Comparison of ENCODE assay signal across 1 cellular context in the genomic region with DNA sequence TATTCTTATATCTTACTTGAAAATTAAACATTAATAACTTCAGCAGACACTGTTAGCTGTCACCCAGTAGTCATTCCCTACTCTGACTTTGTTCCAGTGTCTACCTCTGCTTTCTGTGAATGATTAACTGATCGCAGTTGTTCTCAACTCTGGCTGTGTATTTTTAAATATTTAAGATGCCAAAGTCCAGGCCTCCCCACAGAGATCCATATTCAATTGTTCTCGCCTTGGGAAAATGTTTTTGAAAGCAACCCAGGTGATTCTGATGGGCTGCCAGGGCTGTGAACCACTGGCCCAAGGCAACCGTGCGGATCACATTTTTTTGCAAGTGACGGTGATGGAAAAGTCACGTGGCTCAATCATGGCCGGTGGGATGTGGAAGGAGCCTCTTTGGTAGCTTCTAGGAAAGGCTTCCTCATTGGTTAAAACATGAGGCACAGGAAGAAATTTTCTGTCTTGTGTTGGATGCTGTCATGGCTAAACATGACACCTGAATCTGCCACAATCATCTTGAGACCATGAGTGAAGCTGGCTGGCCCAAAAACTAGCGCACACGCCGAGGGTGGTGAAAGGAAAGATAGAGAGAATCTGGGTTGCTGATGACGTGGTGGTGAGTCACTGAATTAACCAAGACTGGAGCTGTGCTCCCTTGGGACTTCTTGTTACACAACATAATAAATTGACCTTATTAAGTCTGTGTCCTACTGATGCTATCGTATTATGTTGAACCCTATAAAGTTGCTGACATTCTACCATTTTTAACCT.
TF ChIP-seq lines count a peak whose summit lies in the region.

No MANE protein-coding gene starts in this region.

TF ChIP-seq in HepG2, 621 proteins besides CTCF, POLR2A, EP300 and RAD21 (continued from another document and continues in another):
- TF ChIP-seq, protein P1, sequence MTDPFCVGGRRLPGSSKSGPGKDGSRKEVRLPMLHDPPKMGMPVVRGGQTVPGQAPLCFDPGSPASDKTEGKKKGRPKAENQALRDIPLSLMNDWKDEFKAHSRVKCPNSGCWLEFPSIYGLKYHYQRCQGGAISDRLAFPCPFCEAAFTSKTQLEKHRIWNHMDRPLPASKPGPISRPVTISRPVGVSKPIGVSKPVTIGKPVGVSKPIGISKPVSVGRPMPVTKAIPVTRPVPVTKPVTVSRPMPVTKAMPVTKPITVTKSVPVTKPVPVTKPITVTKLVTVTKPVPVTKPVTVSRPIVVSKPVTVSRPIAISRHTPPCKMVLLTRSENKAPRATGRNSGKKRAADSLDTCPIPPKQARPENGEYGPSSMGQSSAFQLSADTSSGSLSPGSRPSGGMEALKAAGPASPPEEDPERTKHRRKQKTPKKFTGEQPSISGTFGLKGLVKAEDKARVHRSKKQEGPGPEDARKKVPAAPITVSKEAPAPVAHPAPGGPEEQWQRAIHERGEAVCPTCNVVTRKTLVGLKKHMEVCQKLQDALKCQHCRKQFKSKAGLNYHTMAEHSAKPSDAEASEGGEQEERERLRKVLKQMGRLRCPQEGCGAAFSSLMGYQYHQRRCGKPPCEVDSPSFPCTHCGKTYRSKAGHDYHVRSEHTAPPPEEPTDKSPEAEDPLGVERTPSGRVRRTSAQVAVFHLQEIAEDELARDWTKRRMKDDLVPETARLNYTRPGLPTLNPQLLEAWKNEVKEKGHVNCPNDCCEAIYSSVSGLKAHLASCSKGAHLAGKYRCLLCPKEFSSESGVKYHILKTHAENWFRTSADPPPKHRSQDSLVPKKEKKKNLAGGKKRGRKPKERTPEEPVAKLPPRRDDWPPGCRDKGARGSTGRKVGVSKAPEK (CRISPR knock-in tag; IDR thresholded peaks at IDR 0.05; ENCODE audit: borderline replicate concordance): no peak
- TF ChIP-seq ELF1 (CRISPR knock-in tag; IDR thresholded peaks at IDR 0.05): no peak
- TF ChIP-seq ONECUT2 (CRISPR knock-in tag; IDR thresholded peaks at IDR 0.05): no peak
- TF ChIP-seq, protein P2, sequence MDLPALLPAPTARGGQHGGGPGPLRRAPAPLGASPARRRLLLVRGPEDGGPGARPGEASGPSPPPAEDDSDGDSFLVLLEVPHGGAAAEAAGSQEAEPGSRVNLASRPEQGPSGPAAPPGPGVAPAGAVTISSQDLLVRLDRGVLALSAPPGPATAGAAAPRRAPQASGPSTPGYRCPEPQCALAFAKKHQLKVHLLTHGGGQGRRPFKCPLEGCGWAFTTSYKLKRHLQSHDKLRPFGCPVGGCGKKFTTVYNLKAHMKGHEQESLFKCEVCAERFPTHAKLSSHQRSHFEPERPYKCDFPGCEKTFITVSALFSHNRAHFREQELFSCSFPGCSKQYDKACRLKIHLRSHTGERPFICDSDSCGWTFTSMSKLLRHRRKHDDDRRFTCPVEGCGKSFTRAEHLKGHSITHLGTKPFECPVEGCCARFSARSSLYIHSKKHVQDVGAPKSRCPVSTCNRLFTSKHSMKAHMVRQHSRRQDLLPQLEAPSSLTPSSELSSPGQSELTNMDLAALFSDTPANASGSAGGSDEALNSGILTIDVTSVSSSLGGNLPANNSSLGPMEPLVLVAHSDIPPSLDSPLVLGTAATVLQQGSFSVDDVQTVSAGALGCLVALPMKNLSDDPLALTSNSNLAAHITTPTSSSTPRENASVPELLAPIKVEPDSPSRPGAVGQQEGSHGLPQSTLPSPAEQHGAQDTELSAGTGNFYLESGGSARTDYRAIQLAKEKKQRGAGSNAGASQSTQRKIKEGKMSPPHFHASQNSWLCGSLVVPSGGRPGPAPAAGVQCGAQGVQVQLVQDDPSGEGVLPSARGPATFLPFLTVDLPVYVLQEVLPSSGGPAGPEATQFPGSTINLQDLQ (CRISPR knock-in tag; IDR thresholded peaks at IDR 0.05): no peak
- TF ChIP-seq SMARCC2 (IDR thresholded peaks at IDR 0.05): no peak
- no peak for TF ChIP-seq ZNF451 (CRISPR knock-in tag; IDR thresholded peaks at IDR 0.05)
- no peak for TF ChIP-seq ZNF260 (CRISPR knock-in tag; IDR thresholded peaks at IDR 0.05; ENCODE audit: borderline replicate concordance, low read depth)
- TF ChIP-seq ZNF766 (CRISPR knock-in tag; IDR thresholded peaks at IDR 0.05; ENCODE audit: borderline replicate concordance): no peak
- TF ChIP-seq, protein P3, sequence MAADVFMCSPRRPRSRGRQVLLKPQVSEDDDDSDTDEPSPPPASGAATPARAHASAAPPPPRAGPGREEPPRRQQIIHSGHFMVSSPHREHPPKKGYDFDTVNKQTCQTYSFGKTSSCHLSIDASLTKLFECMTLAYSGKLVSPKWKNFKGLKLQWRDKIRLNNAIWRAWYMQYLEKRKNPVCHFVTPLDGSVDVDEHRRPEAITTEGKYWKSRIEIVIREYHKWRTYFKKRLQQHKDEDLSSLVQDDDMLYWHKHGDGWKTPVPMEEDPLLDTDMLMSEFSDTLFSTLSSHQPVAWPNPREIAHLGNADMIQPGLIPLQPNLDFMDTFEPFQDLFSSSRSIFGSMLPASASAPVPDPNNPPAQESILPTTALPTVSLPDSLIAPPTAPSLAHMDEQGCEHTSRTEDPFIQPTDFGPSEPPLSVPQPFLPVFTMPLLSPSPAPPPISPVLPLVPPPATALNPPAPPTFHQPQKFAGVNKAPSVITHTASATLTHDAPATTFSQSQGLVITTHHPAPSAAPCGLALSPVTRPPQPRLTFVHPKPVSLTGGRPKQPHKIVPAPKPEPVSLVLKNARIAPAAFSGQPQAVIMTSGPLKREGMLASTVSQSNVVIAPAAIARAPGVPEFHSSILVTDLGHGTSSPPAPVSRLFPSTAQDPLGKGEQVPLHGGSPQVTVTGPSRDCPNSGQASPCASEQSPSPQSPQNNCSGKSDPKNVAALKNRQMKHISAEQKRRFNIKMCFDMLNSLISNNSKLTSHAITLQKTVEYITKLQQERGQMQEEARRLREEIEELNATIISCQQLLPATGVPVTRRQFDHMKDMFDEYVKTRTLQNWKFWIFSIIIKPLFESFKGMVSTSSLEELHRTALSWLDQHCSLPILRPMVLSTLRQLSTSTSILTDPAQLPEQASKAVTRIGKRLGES (CRISPR knock-in tag; IDR thresholded peaks at IDR 0.05; ENCODE audit: borderline replicate concordance): no peak
- TF ChIP-seq, protein P4, sequence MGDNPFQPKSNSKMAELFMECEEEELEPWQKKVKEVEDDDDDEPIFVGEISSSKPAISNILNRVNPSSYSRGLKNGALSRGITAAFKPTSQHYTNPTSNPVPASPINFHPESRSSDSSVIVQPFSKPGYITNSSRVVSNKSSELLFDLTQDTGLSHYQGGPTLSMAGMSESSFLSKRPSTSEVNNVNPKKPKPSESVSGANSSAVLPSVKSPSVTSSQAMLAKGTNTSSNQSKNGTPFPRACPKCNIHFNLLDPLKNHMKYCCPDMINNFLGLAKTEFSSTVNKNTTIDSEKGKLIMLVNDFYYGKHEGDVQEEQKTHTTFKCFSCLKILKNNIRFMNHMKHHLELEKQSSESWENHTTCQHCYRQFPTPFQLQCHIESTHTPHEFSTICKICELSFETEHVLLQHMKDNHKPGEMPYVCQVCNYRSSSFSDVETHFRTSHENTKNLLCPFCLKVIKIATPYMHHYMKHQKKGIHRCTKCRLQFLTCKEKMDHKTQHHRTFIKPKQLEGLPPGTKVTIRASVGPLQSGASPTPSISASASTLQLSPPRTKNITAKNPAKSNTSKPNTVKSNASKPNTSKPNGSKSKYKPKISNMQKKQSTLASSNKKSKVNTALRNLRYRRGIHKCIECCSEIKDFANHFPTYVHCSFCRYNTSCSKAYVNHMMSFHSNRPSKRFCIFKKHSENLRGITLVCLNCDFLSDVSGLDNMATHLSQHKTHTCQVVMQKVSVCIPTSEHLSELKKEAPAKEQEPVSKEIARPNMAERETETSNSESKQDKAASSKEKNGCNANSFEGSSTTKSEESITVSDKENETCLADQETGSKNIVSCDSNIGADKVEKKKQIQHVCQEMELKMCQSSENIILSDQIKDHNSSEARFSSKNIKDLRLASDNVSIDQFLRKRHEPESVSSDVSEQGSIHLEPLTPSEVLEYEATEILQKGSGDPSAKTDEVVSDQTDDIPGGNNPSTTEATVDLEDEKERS (CRISPR knock-in tag; IDR thresholded peaks at IDR 0.05): 0 out of 2 replicates have a peak, but pooled peaks have one; percentile 60
- no peak for TF ChIP-seq SP5 (CRISPR knock-in tag; IDR thresholded peaks at IDR 0.05; ENCODE audit: borderline replicate concordance, low read depth)
- no peak for TF ChIP-seq ZNF850 (CRISPR knock-in tag; conservative IDR thresholded peaks at IDR 0.05)
- TF ChIP-seq, protein P5, sequence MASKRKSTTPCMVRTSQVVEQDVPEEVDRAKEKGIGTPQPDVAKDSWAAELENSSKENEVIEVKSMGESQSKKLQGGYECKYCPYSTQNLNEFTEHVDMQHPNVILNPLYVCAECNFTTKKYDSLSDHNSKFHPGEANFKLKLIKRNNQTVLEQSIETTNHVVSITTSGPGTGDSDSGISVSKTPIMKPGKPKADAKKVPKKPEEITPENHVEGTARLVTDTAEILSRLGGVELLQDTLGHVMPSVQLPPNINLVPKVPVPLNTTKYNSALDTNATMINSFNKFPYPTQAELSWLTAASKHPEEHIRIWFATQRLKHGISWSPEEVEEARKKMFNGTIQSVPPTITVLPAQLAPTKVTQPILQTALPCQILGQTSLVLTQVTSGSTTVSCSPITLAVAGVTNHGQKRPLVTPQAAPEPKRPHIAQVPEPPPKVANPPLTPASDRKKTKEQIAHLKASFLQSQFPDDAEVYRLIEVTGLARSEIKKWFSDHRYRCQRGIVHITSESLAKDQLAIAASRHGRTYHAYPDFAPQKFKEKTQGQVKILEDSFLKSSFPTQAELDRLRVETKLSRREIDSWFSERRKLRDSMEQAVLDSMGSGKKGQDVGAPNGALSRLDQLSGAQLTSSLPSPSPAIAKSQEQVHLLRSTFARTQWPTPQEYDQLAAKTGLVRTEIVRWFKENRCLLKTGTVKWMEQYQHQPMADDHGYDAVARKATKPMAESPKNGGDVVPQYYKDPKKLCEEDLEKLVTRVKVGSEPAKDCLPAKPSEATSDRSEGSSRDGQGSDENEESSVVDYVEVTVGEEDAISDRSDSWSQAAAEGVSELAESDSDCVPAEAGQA (IDR thresholded peaks at IDR 0.05; ENCODE audit: low read depth): no peak
- TF ChIP-seq, protein P5 (CRISPR knock-in tag; IDR thresholded peaks at IDR 0.05; ENCODE audit: borderline replicate concordance): no peak
- TF ChIP-seq RFX5 (IDR thresholded peaks at IDR 0.05; ENCODE audit: low read depth, low read length): no peak
- no peak for TF ChIP-seq POLR2AphosphoS2 (IDR thresholded peaks at IDR 0.05; ENCODE audit: low read depth, low read length)
- no peak for TF ChIP-seq MYNN (CRISPR knock-in tag; IDR thresholded peaks at IDR 0.05; ENCODE audit: low read depth)
- TF ChIP-seq, protein P6, sequence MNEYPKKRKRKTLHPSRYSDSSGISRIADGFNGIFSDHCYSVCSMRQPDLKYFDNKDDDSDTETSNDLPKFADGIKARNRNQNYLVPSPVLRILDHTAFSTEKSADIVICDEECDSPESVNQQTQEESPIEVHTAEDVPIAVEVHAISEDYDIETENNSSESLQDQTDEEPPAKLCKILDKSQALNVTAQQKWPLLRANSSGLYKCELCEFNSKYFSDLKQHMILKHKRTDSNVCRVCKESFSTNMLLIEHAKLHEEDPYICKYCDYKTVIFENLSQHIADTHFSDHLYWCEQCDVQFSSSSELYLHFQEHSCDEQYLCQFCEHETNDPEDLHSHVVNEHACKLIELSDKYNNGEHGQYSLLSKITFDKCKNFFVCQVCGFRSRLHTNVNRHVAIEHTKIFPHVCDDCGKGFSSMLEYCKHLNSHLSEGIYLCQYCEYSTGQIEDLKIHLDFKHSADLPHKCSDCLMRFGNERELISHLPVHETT (CRISPR knock-in tag; conservative IDR thresholded peaks at IDR 0.05): no peak
- TF ChIP-seq PLRG1 (conservative IDR thresholded peaks at IDR 0.05): no peak
- TF ChIP-seq ZBTB8A (CRISPR knock-in tag; IDR thresholded peaks at IDR 0.05; ENCODE audit: borderline replicate concordance, low read depth): no peak
- peak; percentile 65; the same call in 1 of the 2 replicates for TF ChIP-seq TARDBP (CRISPR knock-in tag; IDR thresholded peaks at IDR 0.05)
- TF ChIP-seq FOXO1 (CRISPR knock-in tag; IDR thresholded peaks at IDR 0.05): 0 out of 2 replicates have a peak, but pooled peaks have one; percentile 28
- TF ChIP-seq SP4 (CRISPR knock-in tag; IDR thresholded peaks at IDR 0.05): no peak
- TF ChIP-seq ZNF703 (CRISPR knock-in tag; IDR thresholded peaks at IDR 0.05; ENCODE audit: borderline replicate concordance): no peak
- TF ChIP-seq NR1H2 (CRISPR knock-in tag; IDR thresholded peaks at IDR 0.05; ENCODE audit: borderline replicate concordance, low read depth): no peak
- TF ChIP-seq, protein P7, sequence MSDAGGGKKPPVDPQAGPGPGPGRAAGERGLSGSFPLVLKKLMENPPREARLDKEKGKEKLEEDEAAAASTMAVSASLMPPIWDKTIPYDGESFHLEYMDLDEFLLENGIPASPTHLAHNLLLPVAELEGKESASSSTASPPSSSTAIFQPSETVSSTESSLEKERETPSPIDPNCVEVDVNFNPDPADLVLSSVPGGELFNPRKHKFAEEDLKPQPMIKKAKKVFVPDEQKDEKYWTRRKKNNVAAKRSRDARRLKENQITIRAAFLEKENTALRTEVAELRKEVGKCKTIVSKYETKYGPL (CRISPR knock-in tag; IDR thresholded peaks at IDR 0.05): no peak
- TF ChIP-seq, protein P8, sequence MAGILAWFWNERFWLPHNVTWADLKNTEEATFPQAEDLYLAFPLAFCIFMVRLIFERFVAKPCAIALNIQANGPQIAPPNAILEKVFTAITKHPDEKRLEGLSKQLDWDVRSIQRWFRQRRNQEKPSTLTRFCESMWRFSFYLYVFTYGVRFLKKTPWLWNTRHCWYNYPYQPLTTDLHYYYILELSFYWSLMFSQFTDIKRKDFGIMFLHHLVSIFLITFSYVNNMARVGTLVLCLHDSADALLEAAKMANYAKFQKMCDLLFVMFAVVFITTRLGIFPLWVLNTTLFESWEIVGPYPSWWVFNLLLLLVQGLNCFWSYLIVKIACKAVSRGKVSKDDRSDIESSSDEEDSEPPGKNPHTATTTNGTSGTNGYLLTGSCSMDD (CRISPR knock-in tag; IDR thresholded peaks at IDR 0.05): no peak
- TF ChIP-seq ZSCAN30 (CRISPR knock-in tag; IDR thresholded peaks at IDR 0.05): no peak
- TF ChIP-seq AHR (CRISPR knock-in tag; IDR thresholded peaks at IDR 0.05): no peak
- no peak for TF ChIP-seq ZNF256 (CRISPR knock-in tag; conservative IDR thresholded peaks at IDR 0.05)
- TF ChIP-seq, protein P9, sequence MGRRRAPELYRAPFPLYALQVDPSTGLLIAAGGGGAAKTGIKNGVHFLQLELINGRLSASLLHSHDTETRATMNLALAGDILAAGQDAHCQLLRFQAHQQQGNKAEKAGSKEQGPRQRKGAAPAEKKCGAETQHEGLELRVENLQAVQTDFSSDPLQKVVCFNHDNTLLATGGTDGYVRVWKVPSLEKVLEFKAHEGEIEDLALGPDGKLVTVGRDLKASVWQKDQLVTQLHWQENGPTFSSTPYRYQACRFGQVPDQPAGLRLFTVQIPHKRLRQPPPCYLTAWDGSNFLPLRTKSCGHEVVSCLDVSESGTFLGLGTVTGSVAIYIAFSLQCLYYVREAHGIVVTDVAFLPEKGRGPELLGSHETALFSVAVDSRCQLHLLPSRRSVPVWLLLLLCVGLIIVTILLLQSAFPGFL (CRISPR knock-in tag; IDR thresholded peaks at IDR 0.05): no peak
